16 cellular contexts compared by ENCODE assay signal in genomic region chr11:43222215-43222614, GRCh38.
"Had no signal": no experiment of that assay in that cellular context is flagged by ENCODE, and none has a peak within 500 bp of the region (broad histone marks: within the 10 kb centered on the region; RNA-seq: fewer than 3 reads in every experiment).

No MANE protein-coding gene starts in this region.

- H3K4me1 Mint-ChIP-seq: activated T-helper 17 cell treated with anti-CD3 and anti-CD28 coated beads, Interleukin-2, amount 50 U/mL, for 72 hours; naive B cell; stimulated activated memory B cell treated with anti-CD40 and anti-IgM and Interleukin-4, amounts not matched to agents 10 μg/mL and 1 μg/mL and 100 μg/mL, for 72 hours had no signal

- H2AFZ ChIP-seq: parathyroid adenoma had no signal

- H3K27me3 Mint-ChIP-seq: stimulated activated memory B cell treated with anti-CD40 and anti-IgM and Interleukin-4, amounts not matched to agents 10 μg/mL and 1 μg/mL and 100 μg/mL, for 72 hours; type B pancreatic cell had no signal

- H3K79me2 ChIP-seq: parathyroid adenoma had no signal

- H3K4me3 Mint-ChIP-seq: activated T-helper 17 cell treated with anti-CD3 and anti-CD28 coated beads, Interleukin-2, amount 50 U/mL, for 72 hours; naive B cell; stimulated activated memory B cell treated with anti-CD40 and anti-IgM and Interleukin-4, amounts not matched to agents 10 μg/mL and 1 μg/mL and 100 μg/mL, for 72 hours; type B pancreatic cell had no signal

- ATAC-seq: activated T-helper 17 cell treated with anti-CD3 and anti-CD28 coated beads, Interleukin-2, amount 50 U/mL, for 72 hours; left cardiac atrium; stimulated activated memory B cell treated with anti-CD40 and anti-IgM and Interleukin-4, amounts not matched to agents 10 μg/mL and 1 μg/mL and 100 μg/mL, for 72 hours had no signal

- H3K9ac ChIP-seq: parathyroid adenoma had no signal

- H3K4me3 ChIP-seq: lung had no signal

- H3K4me1 ChIP-seq: parathyroid adenoma had no signal

- DNase-seq: activated CD4-positive, alpha-beta T cell treated with anti-CD3 and anti-CD28 coated beads, Interleukin-2, amount 50 U/mL, for 48 hours; activated CD4-positive, CD25-positive, alpha-beta regulatory T cell treated with anti-CD3 and anti-CD28 coated beads, Interleukin-2, amount 50 U/mL, for 72 hours; activated naive CD4-positive, alpha-beta T cell treated with Interleukin-2 at 50 U/mL for 16 hours; anterior cingulate cortex; cerebellar nuclear complex; effector CD8-positive, alpha-beta T cell; head of caudate nucleus; left cardiac atrium; naive B cell; stimulated activated CD4-positive, alpha-beta T cell treated with anti-CD3 and anti-CD28 coated beads, Interleukin-2, amount 100 ng/mL, for 48 hours; substantia nigra had no signal

- H3K27ac ChIP-seq: parathyroid adenoma had no signal

- H3K27ac Mint-ChIP-seq: activated T-helper 17 cell treated with anti-CD3 and anti-CD28 coated beads, Interleukin-2, amount 50 U/mL, for 72 hours; naive B cell; stimulated activated memory B cell treated with anti-CD40 and anti-IgM and Interleukin-4, amounts not matched to agents 10 μg/mL and 1 μg/mL and 100 μg/mL, for 72 hours; type B pancreatic cell had no signal

- H3K9me3 Mint-ChIP-seq: activated T-helper 17 cell treated with anti-CD3 and anti-CD28 coated beads, Interleukin-2, amount 50 U/mL, for 72 hours; type B pancreatic cell had no signal

- H3K36me3 Mint-ChIP-seq: naive B cell; stimulated activated memory B cell treated with anti-CD40 and anti-IgM and Interleukin-4, amounts not matched to agents 10 μg/mL and 1 μg/mL and 100 μg/mL, for 72 hours; type B pancreatic cell had no signal
